ENCODE assay signal across 8 cellular contexts in genomic region chr2:43219383-43220228, GRCh38. TPM values are rescaled to one million over a fixed set of nuclear protein-coding genes. Genes with fewer than 3 reads are reported as not detected.
DNase-seq lines count a peak whose midpoint lies in the region; ATAC-seq and TF ChIP-seq lines count a peak whose summit lies in the region.

No MANE protein-coding gene starts in this region.

- peak overlapping the region; percentile 43 to 84 (median 81) for H3K4me3 ChIP-seq in right lobe of liver

- H3K27ac ChIP-seq in 22Rv1 (peak overlapping the region; percentile 95), right lobe of liver (peak overlapping the region; percentile 97 to 98 (median 98))

- intact Hi-C loops in right lobe of liver (cut with DNase I), result loop anchor here (10.0 kb wide), 3 partner anchors 55 to 245 kb away; no protein-coding TSS in a partner anchor

- peaks cover 0 to 24% (median 2%) of the 10 kb centered on the region in 4 donors for H3K36me3 ChIP-seq in right lobe of liver

- TF ChIP-seq CTCF in 22Rv1 (IDR thresholded peaks at IDR 0.05) (no peak), right lobe of liver (IDR thresholded peaks at IDR 0.05) (no peak)

- TF ChIP-seq POLR2A in right lobe of liver (IDR thresholded peaks at IDR 0.05), result peak; percentile 81

- H3K4me1 ChIP-seq in right lobe of liver, result peaks cover 0 to 39% (median 17%) of the 10 kb centered on the region in 4 donors

- ATAC-seq in GM18511 (IDR thresholded peaks at IDR 0.05; ENCODE audit: unreplicated experiment) (peak; percentile 67), HG02981 (IDR thresholded peaks at IDR 0.05; ENCODE audit: unreplicated experiment) (peak; percentile 57), right lobe of liver (peak; percentile 76 to 89 (median 80))

- 2% methylated on average over 29 of the region's 35 CpGs for WGBS in right lobe of liver (ENCODE audit: insufficient coverage, low coverage, low lambda C conversion rate, missing lambda C conversion rate)

- H3K9me3 ChIP-seq in right lobe of liver, result no peaks in the 10 kb centered on the region

- DNase-seq in NCI-H460 (ENCODE audit: extremely low read depth, low read depth) (peak; percentile 59), dermis blood vessel endothelial cell (peak; percentile 79), right lobe of liver (peak; percentile 92 to 94 (median 93))
- DNase-seq in activated CD4-positive, alpha-beta T cell treated with anti-CD3 and anti-CD28 coated beads, Interleukin-2, amount 50 U/mL, for 1 hour, result peak; percentile 68
- DNase-seq in stimulated activated CD4-positive, alpha-beta T cell treated with anti-CD3 and anti-CD28 coated beads, TNF-alpha, amount 100 ng/mL, for 1 hour (ENCODE audit: low read depth in 3 of 3, low spot score in 1 of 3), result peak; percentile 48 to 59 (median 53)

- H3K27me3 ChIP-seq in right lobe of liver, result no peaks in the 10 kb centered on the region

RNA-seq across cellular contexts. Expression of gene ZFP36L2, which starts 6.8 kb away (rescaled TPM):
- total RNA-seq in NCI-H460 (2014; rRNA removed; shearing (Covaris generic)), result 5.7 and 6.9 TPM in 2 replicates
- polyA plus RNA-seq in NCI-H460 (2014; cell fraction: nucleus; rRNA removed), result 7.7 and 9.1 TPM in 2 replicates
- total RNA-seq in dermis blood vessel endothelial cell (13.1 and 30.7 TPM in 2 replicates), right lobe of liver (10 to 100 TPM; 20.8 to 50.0 (median 33.6) TPM)

Comparison
In these comparisons a context has a peak if more than half of its experiments do, and no peak if none do; other contexts are left out.
1. Peak in every context shown above with its lines: DNase-seq, ATAC-seq, H3K4me3 ChIP-seq and H3K27ac ChIP-seq.